ENCODE assay signal across 8 cellular contexts in the genomic region with DNA sequence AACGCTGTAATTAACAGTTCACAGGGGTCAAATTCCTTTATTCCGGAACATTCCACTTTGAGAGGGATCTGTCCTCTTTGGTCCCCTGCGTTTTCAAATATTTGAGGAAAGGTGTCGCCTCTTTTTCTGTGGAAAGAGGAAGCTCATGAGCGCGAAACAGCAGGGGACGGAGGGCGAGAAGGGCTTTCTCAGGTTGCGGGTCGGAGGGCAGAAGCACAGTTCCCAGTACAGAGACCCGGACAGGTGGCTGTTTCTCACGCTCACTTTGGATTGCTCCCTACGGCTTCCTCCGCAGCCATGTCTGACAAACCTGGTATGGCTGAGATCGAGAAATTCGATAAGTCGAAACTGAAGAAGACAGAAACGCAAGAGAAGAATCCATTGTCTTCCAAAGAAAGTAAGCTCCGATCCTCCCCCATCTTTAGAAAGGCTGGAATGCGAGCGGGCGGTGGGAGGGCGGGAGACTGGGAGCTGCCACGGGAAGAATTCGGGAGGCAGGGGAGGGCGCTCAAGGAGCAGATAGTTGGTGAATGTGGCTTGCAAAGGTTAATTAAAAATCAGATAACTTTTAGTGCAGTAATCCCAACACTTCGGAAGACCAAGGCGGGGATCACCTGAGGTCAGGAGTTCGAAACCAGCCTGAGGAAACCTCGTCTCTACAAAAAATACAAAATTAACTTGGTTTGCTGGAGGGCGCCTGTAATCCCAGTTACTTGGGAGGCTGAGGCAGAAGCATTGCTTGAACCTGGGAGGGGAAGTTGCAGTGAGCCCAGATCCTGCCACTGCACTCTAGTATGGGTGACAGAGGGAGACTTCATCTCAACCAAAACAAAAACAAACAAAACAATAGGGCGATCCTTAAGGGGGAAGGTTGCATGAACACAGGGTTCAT. TPM values are rescaled to one million over a fixed set of nuclear protein-coding genes. Genes with fewer than 3 reads are reported as not detected.
DNase-seq lines count a peak whose midpoint lies in the region; ATAC-seq and TF ChIP-seq lines count a peak whose summit lies in the region.

No MANE protein-coding gene starts in this region.

- BruUV-seq in HCT116 (replicated peaks; lab: Mats Ljungman, UMichigan), result TSS peak; percentile 42

- H3K4me1 Mint-ChIP-seq in activated T-helper 17 cell treated with anti-CD3 and anti-CD28 coated beads, Interleukin-2, amount 50 U/mL, for 72 hours, result no peaks in the 10 kb centered on the region

- no peak for TF ChIP-seq POLR2A in HCT116 (IDR thresholded peaks at IDR 0.05; ENCODE audit: borderline replicate concordance, extremely low read depth, insufficient read depth, insufficient read length)

- ATAC-seq in HCT116 (no peak), GM19452 (IDR thresholded peaks at IDR 0.05; ENCODE audit: unreplicated experiment) (no peak)
- ATAC-seq in activated T-helper 17 cell treated with anti-CD3 and anti-CD28 coated beads, Interleukin-2, amount 50 U/mL, for 72 hours (replicated peaks), result peak; percentile 40

- H3K4me3 Mint-ChIP-seq in activated T-helper 17 cell treated with anti-CD3 and anti-CD28 coated beads, Interleukin-2, amount 50 U/mL, for 72 hours, result peak overlapping the region; percentile 91

- H3K27ac Mint-ChIP-seq in activated T-helper 17 cell treated with anti-CD3 and anti-CD28 coated beads, Interleukin-2, amount 50 U/mL, for 72 hours, result peak overlapping the region; percentile 95

- no peaks in the 10 kb centered on the region for H3K79me2 ChIP-seq in HCT116 (ENCODE audit: insufficient read depth, low read length)

- H3K4me2 ChIP-seq in HCT116 (ENCODE audit: low read length), result peak overlapping the region; percentile 56

- intact Hi-C loops in HCT116 (cut with micrococcal nuclease) (loop anchor here (5.0 kb wide), 1 partner anchor 222 kb away; a partner anchor contains a TSS), dorsolateral prefrontal cortex (cut with DNase I) (loop anchor here in 1 of 2 donors (2.0 to 10.0 kb wide), 2 partner anchors 225 to 799 kb away; a partner anchor contains a TSS)

- no peak for TF ChIP-seq CTCF in HCT116 (IDR thresholded peaks at IDR 0.05 in 2 of 3, conservative IDR thresholded peaks at IDR 0.05 in 1 of 3; ENCODE audit: borderline replicate concordance in 1 of 3, insufficient read depth in 1 of 3, low read depth in 2 of 3, low read length in 2 of 3)
- TF ChIP-seq CTCF in dorsolateral prefrontal cortex (IDR thresholded peaks at IDR 0.05 in 54 of 56, conservative IDR thresholded peaks at IDR 0.05 in 2 of 56; ENCODE audit: low read depth in 1 of 56, partially characterized antibody in 56 of 56), result no peak

- H3K4me3 ChIP-seq in HCT116 (replicated peaks in 1 of 2; ENCODE audit: low read depth in 1 of 2, low read length in 2 of 2) (peak overlapping the region; percentile 37 to 47), iPS-11a (ENCODE audit: low read depth, low read length) (peak overlapping the region; percentile 54), dorsolateral prefrontal cortex (peak overlapping the region in 12 of 59 donors; percentile 30 to 74 (median 62))

- no peak overlapping the region for H2AFZ ChIP-seq in HCT116 (ENCODE audit: low read depth, low read length, poor library complexity, severe bottlenecking)

- H4K20me1 ChIP-seq in HCT116 (ENCODE audit: insufficient read depth), result no peaks in the 10 kb centered on the region

- H3K9me2 ChIP-seq in HCT116 (ENCODE audit: insufficient read depth), result no peaks in the 10 kb centered on the region

- CTCF ChIA-PET in HCT116 (lab: Charles Lee), result no interaction called here

- POLR2A ChIA-PET in HCT116 (lab: Charles Lee), result no interaction called here

- RAD21 ChIA-PET in HCT116 (lab: Charles Lee; ENCODE audit: low non-redundant PET in 1 of 2, low total read pairs in 2 of 2, uncharacterized antibody in 2 of 2, unreplicated experiment in 2 of 2), result no interaction called here

- H3K27me3 ChIP-seq in HCT116 (ENCODE audit: insufficient read depth, low read length) (no peaks in the 10 kb centered on the region), dorsolateral prefrontal cortex (no peaks in the 10 kb centered on the region)

- H3K36me3 Mint-ChIP-seq in activated T-helper 17 cell treated with anti-CD3 and anti-CD28 coated beads, Interleukin-2, amount 50 U/mL, for 72 hours (ENCODE audit: low read depth), result peaks cover 6% of the 10 kb centered on the region

- peaks cover 0 to 3% of the 10 kb centered on the region in 2 experiments; a peak in 1 of 4 replicates for H3K4me1 ChIP-seq in HCT116 (ENCODE audit: control insufficient read depth in 1 of 2, insufficient read depth in 2 of 2, low read length in 2 of 2)

- peak overlapping the region; percentile 57 for H3K9ac ChIP-seq in HCT116 (ENCODE audit: low read length)

- no peaks in the 10 kb centered on the region for H3K9me3 Mint-ChIP-seq in activated T-helper 17 cell treated with anti-CD3 and anti-CD28 coated beads, Interleukin-2, amount 50 U/mL, for 72 hours

- H3K27ac ChIP-seq in HCT116 (ENCODE audit: low read depth, low read length) (no peak overlapping the region), dorsolateral prefrontal cortex (peak overlapping the region in 12 of 59 donors; percentile 87 to 97 (median 96))

- TF ChIP-seq RAD21 in HCT116 (IDR thresholded peaks at IDR 0.05; ENCODE audit: low read depth), result no peak

- no peaks in the 10 kb centered on the region for H3K27me3 Mint-ChIP-seq in activated T-helper 17 cell treated with anti-CD3 and anti-CD28 coated beads, Interleukin-2, amount 50 U/mL, for 72 hours

- no peaks in the 10 kb centered on the region for H3K36me3 ChIP-seq in HCT116 (ENCODE audit: control insufficient read depth in 1 of 2, insufficient read depth in 2 of 2, low read length in 2 of 2)

- DNase-seq in A172 (ENCODE audit: low spot score), result peak; percentile 11
- no peak for DNase-seq in HCT116 (ENCODE audit: low read depth, low spot score)
- no peak for DNase-seq in dorsolateral prefrontal cortex
- DNase-seq in stimulated activated naive CD4-positive, alpha-beta T cell treated with Interleukin-2 at 50 U/mL for 16 hours (lab: John Stamatoyannopoulos, UW), result no peak
- DNase-seq in NAMALWA (ENCODE audit: low spot score), result no peak

- H3K9me3 ChIP-seq in HCT116 (ENCODE audit: control insufficient read depth in 1 of 2, insufficient read depth in 1 of 2, low read depth in 1 of 2, low read length in 2 of 2), result no peaks in the 10 kb centered on the region

TF ChIP-seq in HCT116, 20 proteins besides CTCF, POLR2A, EP300 and RAD21:
- TF ChIP-seq EZH2phosphoT487 (IDR thresholded peaks at IDR 0.05; ENCODE audit: borderline replicate concordance) (no peak), FOSL1 (IDR thresholded peaks at IDR 0.05; ENCODE audit: low read depth) (no peak), EZH2 (IDR thresholded peaks at IDR 0.05) (no peak), CBX3 (IDR thresholded peaks at IDR 0.05; ENCODE audit: low read depth) (no peak), ELF1 (IDR thresholded peaks at IDR 0.05; ENCODE audit: borderline replicate concordance, low read depth) (no peak), ZNF274 (IDR thresholded peaks at IDR 0.05; ENCODE audit: low read depth, low read length) (no peak), POLR2AphosphoS5 (IDR thresholded peaks at IDR 0.05; ENCODE audit: low read depth, low read length) (no peak), SRF (IDR thresholded peaks at IDR 0.05; ENCODE audit: low read depth) (no peak)
- TF ChIP-seq, protein P1, sequence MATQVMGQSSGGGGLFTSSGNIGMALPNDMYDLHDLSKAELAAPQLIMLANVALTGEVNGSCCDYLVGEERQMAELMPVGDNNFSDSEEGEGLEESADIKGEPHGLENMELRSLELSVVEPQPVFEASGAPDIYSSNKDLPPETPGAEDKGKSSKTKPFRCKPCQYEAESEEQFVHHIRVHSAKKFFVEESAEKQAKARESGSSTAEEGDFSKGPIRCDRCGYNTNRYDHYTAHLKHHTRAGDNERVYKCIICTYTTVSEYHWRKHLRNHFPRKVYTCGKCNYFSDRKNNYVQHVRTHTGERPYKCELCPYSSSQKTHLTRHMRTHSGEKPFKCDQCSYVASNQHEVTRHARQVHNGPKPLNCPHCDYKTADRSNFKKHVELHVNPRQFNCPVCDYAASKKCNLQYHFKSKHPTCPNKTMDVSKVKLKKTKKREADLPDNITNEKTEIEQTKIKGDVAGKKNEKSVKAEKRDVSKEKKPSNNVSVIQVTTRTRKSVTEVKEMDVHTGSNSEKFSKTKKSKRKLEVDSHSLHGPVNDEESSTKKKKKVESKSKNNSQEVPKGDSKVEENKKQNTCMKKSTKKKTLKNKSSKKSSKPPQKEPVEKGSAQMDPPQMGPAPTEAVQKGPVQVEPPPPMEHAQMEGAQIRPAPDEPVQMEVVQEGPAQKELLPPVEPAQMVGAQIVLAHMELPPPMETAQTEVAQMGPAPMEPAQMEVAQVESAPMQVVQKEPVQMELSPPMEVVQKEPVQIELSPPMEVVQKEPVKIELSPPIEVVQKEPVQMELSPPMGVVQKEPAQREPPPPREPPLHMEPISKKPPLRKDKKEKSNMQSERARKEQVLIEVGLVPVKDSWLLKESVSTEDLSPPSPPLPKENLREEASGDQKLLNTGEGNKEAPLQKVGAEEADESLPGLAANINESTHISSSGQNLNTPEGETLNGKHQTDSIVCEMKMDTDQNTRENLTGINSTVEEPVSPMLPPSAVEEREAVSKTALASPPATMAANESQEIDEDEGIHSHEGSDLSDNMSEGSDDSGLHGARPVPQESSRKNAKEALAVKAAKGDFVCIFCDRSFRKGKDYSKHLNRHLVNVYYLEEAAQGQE (IDR thresholded peaks at IDR 0.05; ENCODE audit: low read depth), result no peak

RNA-seq across cellular contexts. Expression of a gene that starts 0.6 kb away (rescaled TPM):
- total RNA-seq in A172 (2014; rRNA removed; shearing (Covaris generic)), result 0.67 and 3.5 TPM in 2 replicates
- 0.76 TPM for total RNA-seq in HCT116 (2021; ENCODE audit: unreplicated experiment)
- 0.25 and 0.29 TPM in 2 replicates for polyA plus RNA-seq in HCT116 (2012)
- total RNA-seq in activated T-helper 17 cell treated with anti-CD3 and anti-CD28 coated beads, Interleukin-2, amount 50 U/mL, for 72 hours, result 1 to 10 TPM; 1.1 to 1.9 TPM
- 10 to 100 TPM in 1 of 120 experiments, 1 to 10 TPM in 29, not detected in 90; 2.0 to 12.0 (median 4.9) TPM for total RNA-seq in dorsolateral prefrontal cortex
